17 cellular contexts compared by ENCODE assay signal in the genomic region with DNA sequence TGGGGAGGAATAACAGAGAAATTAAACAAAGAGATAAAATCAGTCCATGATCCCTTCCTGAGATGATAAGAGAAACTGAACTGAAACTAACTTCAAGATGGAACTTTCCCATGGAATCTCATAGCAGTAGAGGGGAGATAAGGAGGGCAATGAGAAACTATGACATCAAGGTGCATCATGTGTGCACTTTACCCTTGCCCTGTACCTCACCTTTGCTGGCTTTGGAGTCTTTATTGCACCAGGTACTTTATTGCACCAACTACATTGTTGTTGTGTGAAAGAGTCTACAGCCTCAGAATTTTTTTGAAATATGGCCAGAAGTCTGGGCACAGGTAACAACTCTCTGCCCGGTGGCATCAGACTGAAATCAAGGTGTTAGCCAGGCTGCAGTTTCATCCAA.
"Had no signal": no experiment of that assay in that cellular context is flagged by ENCODE, and none has a peak within 500 bp of the region (broad histone marks: within the 10 kb centered on the region; RNA-seq: fewer than 3 reads in every experiment).

No MANE protein-coding gene starts in this region.

- H3K9me3 ChIP-seq: ascending aorta had no signal

- H3K36me3 ChIP-seq: ascending aorta, brain microvascular endothelial cell, WERI-Rb-1 had no signal

- H3K4me3 ChIP-seq: ascending aorta, coronary artery, dorsolateral prefrontal cortex had no signal

- H3K9me3 Mint-ChIP-seq: activated B cell treated with CpG ODN at 0.5 μM for 24 hours; activated CD8-positive, alpha-beta T cell treated with anti-CD3 and anti-CD28 coated beads for 36 hours; activated naive CD4-positive, alpha-beta T cell treated with anti-CD3 and anti-CD28 coated beads, Interleukin-2, amount 50 U/mL, for 72 hours; activated naive CD8-positive, alpha-beta T cell treated with anti-CD3 and anti-CD28 coated beads, Interleukin-2, amount 10 ng/mL, durations not matched to agents 7 days and 5 days; activated T-cell treated with anti-CD3 and anti-CD28 coated beads, Interleukin-2, amount 50 U/mL, for 4 hours; central memory CD8-positive, alpha-beta T cell; dendritic cell treated with granulocyte-macrophage colony-stimulating factor and Interleukin-4, amounts not matched to agents 40 ng/mL and 50 ng/mL, for 4 days; T-helper 2 cell treated with Interferon-gamma antibody and Interleukin-4, amounts not matched to agents 5 μg/mL and 100 μg/mL, for 36 hours had no signal

- H3K27ac Mint-ChIP-seq: activated B cell treated with CpG ODN at 0.5 μM for 24 hours; activated CD8-positive, alpha-beta T cell treated with anti-CD3 and anti-CD28 coated beads for 36 hours; activated naive CD4-positive, alpha-beta T cell treated with anti-CD3 and anti-CD28 coated beads for 36 hours; activated naive CD4-positive, alpha-beta T cell treated with anti-CD3 and anti-CD28 coated beads, Interleukin-2, amount 50 U/mL, for 72 hours; activated naive CD8-positive, alpha-beta T cell treated with anti-CD3 and anti-CD28 coated beads, Interleukin-2, amount 10 ng/mL, durations not matched to agents 7 days and 5 days; activated T-helper 2 cell treated with anti-CD3 and anti-CD28 coated beads, Interferon-gamma antibody, Interleukin-2, Interleukin-4, amounts not matched to agents 10 μg/mL and 5 μg/mL and 100 μg/mL, durations not matched to agents 14 hours and 24 hours and 36 hours; dendritic cell treated with granulocyte-macrophage colony-stimulating factor and Interleukin-4, amounts not matched to agents 40 ng/mL and 50 ng/mL, for 4 days; endodermal cell; T-helper 2 cell treated with Interferon-gamma antibody and Interleukin-4, amounts not matched to agents 5 μg/mL and 100 μg/mL, for 36 hours had no signal

- H3K27me3 ChIP-seq: ascending aorta, brain microvascular endothelial cell had no signal

- H3K4me1 ChIP-seq: ascending aorta had no signal

- DNase-seq: activated B cell treated with CpG ODN at 0.5 μM for 24 hours, T1000 had no signal

- H3K36me3 Mint-ChIP-seq: activated naive CD4-positive, alpha-beta T cell treated with anti-CD3 and anti-CD28 coated beads, Interleukin-2, amount 50 U/mL, for 72 hours had no signal

- H3K4me3 Mint-ChIP-seq: activated B cell treated with CpG ODN at 0.5 μM for 24 hours; activated CD8-positive, alpha-beta T cell treated with anti-CD3 and anti-CD28 coated beads for 36 hours; activated naive CD4-positive, alpha-beta T cell treated with anti-CD3 and anti-CD28 coated beads for 36 hours; activated naive CD8-positive, alpha-beta T cell treated with anti-CD3 and anti-CD28 coated beads, Interleukin-2, amount 10 ng/mL, durations not matched to agents 7 days and 5 days; activated T-cell treated with anti-CD3 and anti-CD28 coated beads, Interleukin-2, amount 50 U/mL, for 4 hours; central memory CD8-positive, alpha-beta T cell; dendritic cell treated with granulocyte-macrophage colony-stimulating factor and Interleukin-4, amounts not matched to agents 40 ng/mL and 50 ng/mL, for 4 days; endodermal cell; T-helper 2 cell treated with Interferon-gamma antibody and Interleukin-4, amounts not matched to agents 5 μg/mL and 100 μg/mL, for 36 hours had no signal

- H3K27ac ChIP-seq: ascending aorta, brain microvascular endothelial cell, coronary artery, dorsolateral prefrontal cortex, WERI-Rb-1 had no signal
